2 cellular contexts compared by ENCODE assay signal in genomic region chr20:62142252-62143117, GRCh38.
TF ChIP-seq lines count a peak whose summit lies in the region.

No MANE protein-coding gene starts in this region.

TF ChIP-seq in H1, 55 proteins besides CTCF, POLR2A, EP300 and RAD21:
- TF ChIP-seq CBX5 (IDR thresholded peaks at IDR 0.05; ENCODE audit: low read depth, low read length) (no peak), SP4 (IDR thresholded peaks at IDR 0.05; ENCODE audit: low read length) (no peak), KDM5A (IDR thresholded peaks at IDR 0.05; ENCODE audit: low read length) (no peak), ATF2 (IDR thresholded peaks at IDR 0.05; ENCODE audit: low read length) (no peak), YY1 (IDR thresholded peaks at IDR 0.05; ENCODE audit: low read depth, low read length) (0 out of 2 replicates have a peak, but pooled peaks have one; percentile 7), BCL11A (IDR thresholded peaks at IDR 0.05; ENCODE audit: low read depth in 2 of 2, low read length in 2 of 2) (no peak), KDM4A (IDR thresholded peaks at IDR 0.05; ENCODE audit: low read depth, low read length, severe bottlenecking) (peak; percentile 56)

TF ChIP-seq in HEK293T, 16 proteins besides CTCF, POLR2A, EP300 and RAD21:
- TF ChIP-seq SP1 (IDR thresholded peaks at IDR 0.05) (no peak), HDGF (IDR thresholded peaks at IDR 0.05; ENCODE audit: borderline replicate concordance) (no peak), ZNF384 (IDR thresholded peaks at IDR 0.05) (no peak), PKNOX1 (IDR thresholded peaks at IDR 0.05) (no peak), LEF1 (IDR thresholded peaks at IDR 0.05; ENCODE audit: borderline replicate concordance) (no peak), ARNT (IDR thresholded peaks at IDR 0.05) (no peak), BHLHE40 (IDR thresholded peaks at IDR 0.05; ENCODE audit: borderline replicate concordance) (no peak), L3MBTL2 (conservative IDR thresholded peaks at IDR 0.05) (no peak), FOXK2 (IDR thresholded peaks at IDR 0.05) (no peak), NFRKB (IDR thresholded peaks at IDR 0.05) (no peak), CTBP1 (IDR thresholded peaks at IDR 0.05; ENCODE audit: borderline replicate concordance) (no peak)
